Comparison of ENCODE assay signal across 15 cellular contexts in genomic region chr21:42476493-42477342, GRCh38. TPM values are rescaled to one million over a fixed set of nuclear protein-coding genes. Genes with fewer than 3 reads are reported as not detected.
A peak's percentile ranks its signal among the peaks of the same experiment; 100 is the strongest.
DNase-seq lines count a peak whose midpoint lies in the region; ATAC-seq and TF ChIP-seq lines count a peak whose summit lies in the region.
"Had no signal": no experiment of that assay in that cellular context is flagged by ENCODE, and none has a peak within 500 bp of the region (broad histone marks: within the 10 kb centered on the region; RNA-seq: fewer than 3 reads in every experiment).

No MANE protein-coding gene starts in this region.

- DNase-seq in D341Med (ENCODE audit: low spot score) (peak; percentile 15), GM12865 (ENCODE audit: low read depth) (peak; percentile 49), coronary artery (ENCODE audit: low spot score) (peak; percentile 53), natural killer cell (no peak), Calu3 (no peak)
- DNase-seq: AML-193, DMS79 treated with DMSO at 0.1 percent for 48 hours, NCI-H1105, NCI-H2081 treated with DMSO at 0.1 percent for 48 hours had no signal

- peak in 2 of 3 donors; percentile 24 for ATAC-seq in natural killer cell
- no peak for ATAC-seq in HG02852 (IDR thresholded peaks at IDR 0.05; ENCODE audit: unreplicated experiment)
- ATAC-seq in SK-N-SH treated with all-trans-retinoic acid at 6 μM for 48 hours, result no peak
- ATAC-seq: GM23338, Panc1 had no signal

- intact Hi-C loops in natural killer cell (cut with micrococcal nuclease), result no loop called here
- intact Hi-C loops in Calu3 (cut with micrococcal nuclease; ENCODE audit: unreplicated experiment), result no loop called here

- H3K4me3 Mint-ChIP-seq in natural killer cell, result no peak overlapping the region
- no peak overlapping the region for H3K4me3 Mint-ChIP-seq in Calu3 (ENCODE audit: low read depth, unreplicated experiment)
- H3K4me3 Mint-ChIP-seq: GM23338 had no signal

- H3K27ac ChIP-seq in coronary artery, result no peak overlapping the region
- H3K27ac ChIP-seq: C4-2B, SJSA1 had no signal

- H3K27me3 Mint-ChIP-seq in natural killer cell (ENCODE audit: low read depth in 2 of 2) (peaks cover 7 to 17% of the 10 kb centered on the region in 2 donors), Calu3 (ENCODE audit: unreplicated experiment) (no peaks in the 10 kb centered on the region)

- H3K4me3 ChIP-seq in GM12865 (ENCODE audit: low read depth, low read length) (no peak overlapping the region), coronary artery (no peak overlapping the region)
- H3K4me3 ChIP-seq: GM23338, SJSA1 had no signal

- no peak for TF ChIP-seq CTCF in GM12865 (IDR thresholded peaks at IDR 0.05; ENCODE audit: insufficient read depth, low read depth, low read length, missing control alignments)
- no peak for TF ChIP-seq CTCF in coronary artery (IDR thresholded peaks at IDR 0.05)
- TF ChIP-seq CTCF in natural killer cell (IDR thresholded peaks at IDR 0.05), result no peak
- TF ChIP-seq CTCF in Calu3 (IDR thresholded peaks at IDR 0.05; ENCODE audit: unreplicated experiment), result no peak

- H3K27ac Mint-ChIP-seq in natural killer cell (no peak overlapping the region), Calu3 (ENCODE audit: unreplicated experiment) (no peak overlapping the region)
- H3K27ac Mint-ChIP-seq: GM23338 had no signal

- CTCF ChIA-PET in Calu3 (lab: Charles Lee), result interaction anchor here (0.7 kb wide), 1 partner anchor 50 kb away, joined by 7 read pairs; no protein-coding TSS in a partner anchor

- no peaks in the 10 kb centered on the region for H3K4me1 Mint-ChIP-seq in natural killer cell
- H3K4me1 Mint-ChIP-seq in Calu3 (ENCODE audit: low read depth, unreplicated experiment), result peaks cover 19% of the 10 kb centered on the region

- BruUV-seq in Calu3 (replicated peaks; lab: Mats Ljungman, UMichigan), result no TSS peak

- no peaks in the 10 kb centered on the region for H3K9me3 Mint-ChIP-seq in natural killer cell
- H3K9me3 Mint-ChIP-seq in Calu3 (ENCODE audit: low read depth, unreplicated experiment), result peaks cover 3% of the 10 kb centered on the region
- H3K9me3 Mint-ChIP-seq: GM23338 had no signal

- H3K36me3 Mint-ChIP-seq in natural killer cell (no peaks in the 10 kb centered on the region), Calu3 (ENCODE audit: insufficient read depth, unreplicated experiment) (peaks cover 6% of the 10 kb centered on the region)

TF ChIP-seq in SK-N-SH treated with all-trans-retinoic acid at 6 μM for 48 hours, 23 proteins besides CTCF, POLR2A, EP300 and RAD21:
- TF ChIP-seq ARNTL (CRISPR knock-in tag; IDR thresholded peaks at IDR 0.05; ENCODE audit: borderline replicate concordance, low read depth) (no peak), TOX (CRISPR knock-in tag; IDR thresholded peaks at IDR 0.05; ENCODE audit: borderline replicate concordance) (no peak), ZC3H10 (CRISPR knock-in tag; IDR thresholded peaks at IDR 0.05) (no peak), ZFP3 (CRISPR knock-in tag; IDR thresholded peaks at IDR 0.05) (no peak), GLIS3 (CRISPR knock-in tag; IDR thresholded peaks at IDR 0.05) (no peak), PATZ1 (CRISPR knock-in tag; IDR thresholded peaks at IDR 0.05; ENCODE audit: borderline replicate concordance) (no peak), OSR1 (CRISPR knock-in tag; IDR thresholded peaks at IDR 0.05) (no peak), SNAI2 (CRISPR knock-in tag; IDR thresholded peaks at IDR 0.05) (no peak), ZFP30 (CRISPR knock-in tag; IDR thresholded peaks at IDR 0.05) (no peak), ZNF565 (CRISPR knock-in tag; conservative IDR thresholded peaks at IDR 0.05; ENCODE audit: low read depth) (no peak), RARB (CRISPR knock-in tag; IDR thresholded peaks at IDR 0.05) (no peak), CREB5 (CRISPR knock-in tag; IDR thresholded peaks at IDR 0.05; ENCODE audit: low read depth) (no peak), POU6F1 (CRISPR knock-in tag; IDR thresholded peaks at IDR 0.05; ENCODE audit: borderline replicate concordance, low read depth) (no peak), TSHZ2 (CRISPR knock-in tag; IDR thresholded peaks at IDR 0.05) (no peak), ZNF70 (CRISPR knock-in tag; IDR thresholded peaks at IDR 0.05) (no peak), ESRRG (CRISPR knock-in tag; IDR thresholded peaks at IDR 0.05) (no peak), CSDC2 (CRISPR knock-in tag; IDR thresholded peaks at IDR 0.05) (no peak), CSRNP3 (CRISPR knock-in tag; IDR thresholded peaks at IDR 0.05) (no peak), PPARA (CRISPR knock-in tag; IDR thresholded peaks at IDR 0.05; ENCODE audit: borderline replicate concordance) (no peak)

RNA-seq across cellular contexts. Expression of gene RSPH1, which starts 19.3 kb away (rescaled TPM):
- total RNA-seq in natural killer cell (under 1 TPM in 1 of 3 donors, not detected in 2; 0.16 TPM), Calu3 (2022) (2.2 and 3.3 TPM in 2 replicates)
- total RNA-seq: GM23338, SJSA1 had no signal

RNA-seq across cellular contexts. Expression of gene SLC37A1, which starts 36.9 kb away (rescaled TPM):
- 10 to 100 TPM; 24.8 to 25.8 (median 25.3) TPM for total RNA-seq in natural killer cell
- total RNA-seq in Calu3 (2022), result 24.9 and 30.9 TPM in 2 replicates

Comparison
In these comparisons a context has a peak if more than half of its experiments do, and no peak if none do; other contexts are left out.
1. DNase-seq: peak in D341Med (single experiment), GM12865 (single experiment) and coronary artery (single experiment); none in natural killer cell (single experiment) and Calu3 (single experiment).
2. ATAC-seq: peak in natural killer cell (2 of 3); none in HG02852 (single experiment) and SK-N-SH treated with all-trans-retinoic acid at 6 μM for 48 hours (single experiment).